ENCODE assay signal across 18 cellular contexts in the genomic region with DNA sequence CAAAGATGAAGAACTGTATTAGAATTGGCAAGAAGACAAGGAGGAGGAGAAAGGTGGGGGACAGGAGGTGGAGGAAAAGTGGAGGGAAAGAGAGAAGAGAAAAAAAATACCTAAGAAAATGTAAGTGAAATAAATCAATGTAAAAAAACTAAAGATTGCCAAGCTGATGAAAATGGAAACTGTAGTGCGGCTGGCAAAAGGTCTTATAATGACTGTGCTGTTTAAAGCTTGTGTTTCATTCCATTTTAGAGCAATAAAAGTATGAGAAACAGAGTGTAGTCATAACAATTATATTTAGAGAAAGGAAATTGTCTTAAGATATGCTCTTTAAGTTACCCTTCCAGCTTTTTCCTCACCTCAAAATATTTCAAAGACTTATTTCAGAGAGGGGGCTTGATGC.
A peak's percentile ranks its signal among the peaks of the same experiment; 100 is the strongest.
DNase-seq lines count a peak whose midpoint lies in the region; ATAC-seq and TF ChIP-seq lines count a peak whose summit lies in the region.
"Had no signal": no experiment of that assay in that cellular context is flagged by ENCODE, and none has a peak within 500 bp of the region (broad histone marks: within the 10 kb centered on the region; RNA-seq: fewer than 3 reads in every experiment).

No MANE protein-coding gene starts in this region.

- H3K9me3 ChIP-seq in OCI-LY3 (ENCODE audit: insufficient read depth, low read length) (peaks cover 7% of the 10 kb centered on the region), SJCRH30 (replicated peaks) (no peaks in the 10 kb centered on the region)
- H3K9me3 ChIP-seq: SJSA1 had no signal

- peak; percentile 59 for ATAC-seq in GM18868 (IDR thresholded peaks at IDR 0.05; ENCODE audit: unreplicated experiment)
- peak; percentile 58 for ATAC-seq in HG02610 (IDR thresholded peaks at IDR 0.05; ENCODE audit: unreplicated experiment)
- ATAC-seq in left colon, result no peak

- H2AFZ ChIP-seq in OCI-LY3 (ENCODE audit: low read depth, low read length), result no peak overlapping the region; the same call in 1 of the 2 replicates
- H2AFZ ChIP-seq: PC-9 had no signal

- H4K20me1 ChIP-seq in OCI-LY3 (ENCODE audit: insufficient read depth, low read length), result no peaks in the 10 kb centered on the region

- no peak overlapping the region for H3K4me3 Mint-ChIP-seq in chondrocyte (ENCODE audit: unreplicated experiment)
- H3K4me3 Mint-ChIP-seq: T-helper 2 cell treated with Interferon-gamma antibody and Interleukin-4, amounts not matched to agents 5 μg/mL and 100 μg/mL, for 36 hours had no signal

- H3K27me3 ChIP-seq in OCI-LY3 (ENCODE audit: low read depth, low read length), result no peaks in the 10 kb centered on the region
- H3K27me3 ChIP-seq in SJCRH30, result no peaks in the 10 kb centered on the region
- H3K27me3 ChIP-seq: SJSA1 had no signal

- H3K4me3 ChIP-seq in OCI-LY3 (ENCODE audit: low read length) (peak overlapping the region; percentile 30), SJCRH30 (no peak overlapping the region)
- H3K4me3 ChIP-seq: PC-9, SJSA1 had no signal

- peak overlapping the region; percentile 46 for H3K27ac ChIP-seq in OCI-LY3 (ENCODE audit: low read length)
- H3K27ac ChIP-seq in SJCRH30, result no peak overlapping the region
- H3K27ac ChIP-seq: PC-9, SJSA1 had no signal

- no peaks in the 10 kb centered on the region for H3K4me1 Mint-ChIP-seq in chondrocyte (ENCODE audit: low read depth)

- H3K79me2 ChIP-seq in OCI-LY3 (ENCODE audit: low read length), result no peaks in the 10 kb centered on the region

- intact Hi-C loops in left colon (cut with DNase I, micrococcal nuclease), result no loop called here

- peak overlapping the region; percentile 72 for H3K4me2 ChIP-seq in OCI-LY3 (ENCODE audit: low read length)
- H3K4me2 ChIP-seq: PC-9 had no signal

- no peak overlapping the region for H3K9ac ChIP-seq in OCI-LY3 (ENCODE audit: low read length)

- DNase-seq in chondrocyte (ENCODE audit: low spot score) (no peak), GM20000 (ENCODE audit: low spot score) (no peak), SJCRH30 (no peak), left colon (no peak)
- DNase-seq: ACHN, AML-193, DMS53, KBM-7, NCI-H1417 treated with DMSO at 0.1 percent for 48 hours, NCI-H1930, NCI-H2171, NCI-H446, PC-9 had no signal

- no peak overlapping the region for H3K27ac Mint-ChIP-seq in chondrocyte (ENCODE audit: unreplicated experiment)
- H3K27ac Mint-ChIP-seq: T-helper 2 cell treated with Interferon-gamma antibody and Interleukin-4, amounts not matched to agents 5 μg/mL and 100 μg/mL, for 36 hours had no signal

- peaks cover 3% of the 10 kb centered on the region for H3K9me3 Mint-ChIP-seq in chondrocyte (ENCODE audit: low read depth)

- TF ChIP-seq CTCF in OCI-LY3 (IDR thresholded peaks at IDR 0.05; ENCODE audit: low read depth, low read length) (no peak), chondrocyte (IDR thresholded peaks at IDR 0.05) (no peak), GM20000 (IDR thresholded peaks at IDR 0.05; ENCODE audit: extremely low read depth, missing control alignments) (no peak)

- no peaks in the 10 kb centered on the region for H3K36me3 Mint-ChIP-seq in chondrocyte (ENCODE audit: low read depth)

- H3K36me3 ChIP-seq in OCI-LY3 (replicated peaks; ENCODE audit: low read depth, low read length), result peaks cover 4% of the 10 kb centered on the region
- no peaks in the 10 kb centered on the region for H3K36me3 ChIP-seq in SJCRH30
- H3K36me3 ChIP-seq: SJSA1 had no signal

- H3K4me1 ChIP-seq in OCI-LY3 (ENCODE audit: low read length), result peaks cover 48% of the 10 kb centered on the region
- no peaks in the 10 kb centered on the region for H3K4me1 ChIP-seq in SJCRH30
- H3K4me1 ChIP-seq: SJSA1 had no signal

- no peaks in the 10 kb centered on the region for H3K27me3 Mint-ChIP-seq in chondrocyte (ENCODE audit: low read depth)
